12 cellular contexts compared by ENCODE assay signal in genomic region chr9:6787793-6788174, GRCh38. TPM values are rescaled to one million over a fixed set of nuclear protein-coding genes. Genes with fewer than 3 reads are reported as not detected.
DNase-seq lines count a peak whose midpoint lies in the region; ATAC-seq and TF ChIP-seq lines count a peak whose summit lies in the region.
"Had no signal": no experiment of that assay in that cellular context is flagged by ENCODE, and none has a peak within 500 bp of the region (broad histone marks: within the 10 kb centered on the region; RNA-seq: fewer than 3 reads in every experiment).

No MANE protein-coding gene starts in this region.

- H3K4me3 ChIP-seq in fibroblast of the aortic adventitia (ENCODE audit: low read depth, low read length) = peak overlapping the region; percentile 32
- H3K4me3 ChIP-seq in psoas muscle = no peak overlapping the region
- H3K4me3 ChIP-seq in sigmoid colon = no peak overlapping the region
- H3K4me3 ChIP-seq: gastroesophageal sphincter had no signal

- H3K4me1 ChIP-seq in psoas muscle (peaks cover 37% of the 10 kb centered on the region), sigmoid colon (peaks cover 0 to 33% (median 17%) of the 10 kb centered on the region in 4 donors)

- H3K36me3 Mint-ChIP-seq in Calu3 (ENCODE audit: insufficient read depth, unreplicated experiment) = peaks cover 4% of the 10 kb centered on the region

- DNase-seq in Calu3 (no peak), fibroblast of the aortic adventitia (ENCODE audit: low read depth) (peak; percentile 15), psoas muscle (no peak), sigmoid colon (no peak), T-helper 1 cell (no peak)
- DNase-seq: activated effector memory CD4-positive, alpha-beta T cell treated with Interleukin-2 at 50 U/mL for 16 hours; MV-4-11; stimulated activated CD4-positive, alpha-beta T cell treated with anti-CD3 and anti-CD28 coated beads, Interleukin-4, amount 100 ng/mL, for 1 hour had no signal

- no TSS peak for BruUV-seq in Calu3 (replicated peaks; lab: Mats Ljungman, UMichigan)

- peak overlapping the region; percentile 58 for H3K4me3 Mint-ChIP-seq in Calu3 (ENCODE audit: low read depth, unreplicated experiment)

- H3K9me3 ChIP-seq in psoas muscle (no peaks in the 10 kb centered on the region), sigmoid colon (no peaks in the 10 kb centered on the region)
- H3K9me3 ChIP-seq: gastroesophageal sphincter had no signal

- TF ChIP-seq EP300 in sigmoid colon (IDR thresholded peaks at IDR 0.05) = no peak

- 84 to 86% (median 84%) methylated on average over 3 of the region's 3 CpGs for WGBS in psoas muscle, 3 donors
- 27 to 69% methylated on average over 3 of the region's 3 CpGs for WGBS in sigmoid colon, 2 donors

- H3K27me3 Mint-ChIP-seq in Calu3 (ENCODE audit: unreplicated experiment) = no peaks in the 10 kb centered on the region

- no peak for TF ChIP-seq POLR2A in sigmoid colon (IDR thresholded peaks at IDR 0.05)

- CTCF ChIA-PET in Calu3 (lab: Charles Lee) = no interaction called here

- ATAC-seq in SK-N-SH treated with all-trans-retinoic acid at 6 μM for 48 hours = peak; percentile 15
- ATAC-seq in psoas muscle = no peak
- ATAC-seq in HG02588 (IDR thresholded peaks at IDR 0.05; ENCODE audit: unreplicated experiment) = no peak
- no peak for ATAC-seq in HG03045 (IDR thresholded peaks at IDR 0.05; ENCODE audit: unreplicated experiment)
- ATAC-seq: gastroesophageal sphincter had no signal

- H3K27ac ChIP-seq in psoas muscle (peak overlapping the region; percentile 39), sigmoid colon (peak overlapping the region in 2 of 4 donors; percentile 0 to 3)

- no peak for TF ChIP-seq CTCF in Calu3 (IDR thresholded peaks at IDR 0.05; ENCODE audit: unreplicated experiment)
- TF ChIP-seq CTCF in fibroblast of the aortic adventitia (IDR thresholded peaks at IDR 0.05; ENCODE audit: insufficient read depth, low read length) = no peak
- TF ChIP-seq CTCF in psoas muscle (IDR thresholded peaks at IDR 0.05) = no peak
- no peak for TF ChIP-seq CTCF in sigmoid colon (IDR thresholded peaks at IDR 0.05)

- intact Hi-C loops in Calu3 (cut with micrococcal nuclease; ENCODE audit: unreplicated experiment) = no loop called here
- intact Hi-C loops in psoas muscle (cut with DNase I) = no loop called here
- intact Hi-C loops in sigmoid colon (cut with DNase I) = no loop called here

- peak overlapping the region; percentile 78 for H3K27ac Mint-ChIP-seq in Calu3 (ENCODE audit: unreplicated experiment)

- H3K36me3 ChIP-seq in psoas muscle (ENCODE audit: insufficient read depth in 1 of 2, low read depth in 1 of 2) (no peaks in the 10 kb centered on the region), sigmoid colon (peaks cover 0 to under 1% (median 0%) of the 10 kb centered on the region in 4 donors)

- no peaks in the 10 kb centered on the region for H3K9me3 Mint-ChIP-seq in Calu3 (ENCODE audit: low read depth, unreplicated experiment)

- H3K4me1 Mint-ChIP-seq in Calu3 (ENCODE audit: low read depth, unreplicated experiment) = peaks cover 37% of the 10 kb centered on the region

- H3K27me3 ChIP-seq in psoas muscle (ENCODE audit: insufficient read depth in 3 of 3, low read length in 2 of 3) (no peaks in the 10 kb centered on the region), sigmoid colon (no peaks in the 10 kb centered on the region)
- H3K27me3 ChIP-seq: gastroesophageal sphincter had no signal

TF ChIP-seq in SK-N-SH treated with all-trans-retinoic acid at 6 μM for 48 hours, 23 proteins besides CTCF, POLR2A, EP300 and RAD21:
- no peak for TF ChIP-seq BACH2 (CRISPR knock-in tag; IDR thresholded peaks at IDR 0.05; ENCODE audit: borderline replicate concordance)
- TF ChIP-seq ZNF70 (CRISPR knock-in tag; IDR thresholded peaks at IDR 0.05) = no peak
- TF ChIP-seq TCF4 (CRISPR knock-in tag; IDR thresholded peaks at IDR 0.05; ENCODE audit: borderline replicate concordance) = no peak
- TF ChIP-seq RARB (CRISPR knock-in tag; IDR thresholded peaks at IDR 0.05) = no peak
- no peak for TF ChIP-seq PPARA (CRISPR knock-in tag; IDR thresholded peaks at IDR 0.05; ENCODE audit: borderline replicate concordance)
- no peak for TF ChIP-seq ZNF565 (CRISPR knock-in tag; conservative IDR thresholded peaks at IDR 0.05; ENCODE audit: low read depth)
- TF ChIP-seq, protein P1, sequence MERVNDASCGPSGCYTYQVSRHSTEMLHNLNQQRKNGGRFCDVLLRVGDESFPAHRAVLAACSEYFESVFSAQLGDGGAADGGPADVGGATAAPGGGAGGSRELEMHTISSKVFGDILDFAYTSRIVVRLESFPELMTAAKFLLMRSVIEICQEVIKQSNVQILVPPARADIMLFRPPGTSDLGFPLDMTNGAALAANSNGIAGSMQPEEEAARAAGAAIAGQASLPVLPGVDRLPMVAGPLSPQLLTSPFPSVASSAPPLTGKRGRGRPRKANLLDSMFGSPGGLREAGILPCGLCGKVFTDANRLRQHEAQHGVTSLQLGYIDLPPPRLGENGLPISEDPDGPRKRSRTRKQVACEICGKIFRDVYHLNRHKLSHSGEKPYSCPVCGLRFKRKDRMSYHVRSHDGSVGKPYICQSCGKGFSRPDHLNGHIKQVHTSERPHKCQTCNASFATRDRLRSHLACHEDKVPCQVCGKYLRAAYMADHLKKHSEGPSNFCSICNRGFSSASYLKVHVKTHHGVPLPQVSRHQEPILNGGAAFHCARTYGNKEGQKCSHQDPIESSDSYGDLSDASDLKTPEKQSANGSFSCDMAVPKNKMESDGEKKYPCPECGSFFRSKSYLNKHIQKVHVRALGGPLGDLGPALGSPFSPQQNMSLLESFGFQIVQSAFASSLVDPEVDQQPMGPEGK (CRISPR knock-in tag; IDR thresholded peaks at IDR 0.05; ENCODE audit: borderline replicate concordance) = no peak
- no peak for TF ChIP-seq ISL1 (CRISPR knock-in tag; IDR thresholded peaks at IDR 0.05)
- TF ChIP-seq ZC3H10 (CRISPR knock-in tag; IDR thresholded peaks at IDR 0.05) = no peak
- TF ChIP-seq GLIS3 (CRISPR knock-in tag; IDR thresholded peaks at IDR 0.05) = no peak
- no peak for TF ChIP-seq SNAI2 (CRISPR knock-in tag; IDR thresholded peaks at IDR 0.05)
- TF ChIP-seq OSR1 (CRISPR knock-in tag; IDR thresholded peaks at IDR 0.05) = no peak
- no peak for TF ChIP-seq ZNF8 (CRISPR knock-in tag; IDR thresholded peaks at IDR 0.05)
- no peak for TF ChIP-seq CSDC2 (CRISPR knock-in tag; IDR thresholded peaks at IDR 0.05)
- TF ChIP-seq CREB5 (CRISPR knock-in tag; IDR thresholded peaks at IDR 0.05; ENCODE audit: low read depth) = no peak
- no peak for TF ChIP-seq ARNTL (CRISPR knock-in tag; IDR thresholded peaks at IDR 0.05; ENCODE audit: borderline replicate concordance, low read depth)

RNA-seq across cellular contexts. Expression of gene KDM4C, which starts 30.0 kb away (rescaled TPM):
- 16.2 and 20.2 TPM in 2 replicates for total RNA-seq in Calu3 (2022)
- 18.3 and 25.1 TPM in 2 replicates for total RNA-seq in fibroblast of the aortic adventitia (ENCODE audit: low replicate concordance)
- 10 to 100 TPM; 10.1 to 13.0 (median 12.1) TPM for total RNA-seq in psoas muscle
- 1 to 10 TPM; 2.7 to 5.9 (median 3.7) TPM for polyA plus RNA-seq in psoas muscle
- total RNA-seq in sigmoid colon = 10 to 100 TPM; 28.8 to 33.5 (median 29.8) TPM
- 10 to 100 TPM; 16.4 to 18.6 (median 17.6) TPM for polyA plus RNA-seq in sigmoid colon
